In the genomic region with DNA sequence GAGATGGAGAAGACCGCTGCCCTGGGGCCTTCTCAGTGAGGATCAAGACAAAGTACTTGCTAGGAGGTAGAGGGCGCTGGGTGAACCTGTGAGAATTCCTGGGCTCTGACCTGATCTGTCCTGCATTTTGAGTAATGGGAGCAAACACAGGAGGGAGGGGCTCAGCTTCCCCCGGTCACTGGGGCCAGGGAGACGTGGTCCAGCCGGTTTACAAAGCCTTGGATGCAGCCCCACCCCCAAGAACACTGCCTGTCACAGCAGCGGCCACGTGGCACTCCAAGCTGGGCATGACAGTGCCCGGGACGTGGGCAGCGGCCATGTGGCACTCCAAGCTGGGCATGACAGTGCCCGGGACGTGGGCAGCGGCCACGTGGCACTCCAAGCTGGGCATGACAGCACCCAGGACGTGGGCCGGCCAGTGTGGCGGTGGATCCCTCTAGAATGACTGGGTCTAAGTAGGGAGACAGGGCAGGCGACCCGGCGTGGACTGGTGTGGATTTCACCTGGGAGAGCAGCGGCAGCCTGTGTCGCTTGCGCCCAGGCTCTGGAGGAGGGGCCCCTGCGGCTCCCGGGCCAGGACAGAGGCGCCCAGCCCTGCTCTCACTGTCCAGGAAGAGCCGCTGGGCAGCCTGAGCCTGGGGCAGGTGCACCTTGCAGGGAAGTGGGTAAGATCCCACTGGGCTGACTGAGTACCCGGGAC, we compare ENCODE assay signal across 1 cellular context.
TF ChIP-seq lines count a peak whose summit lies in the region.

No MANE protein-coding gene starts in this region.

TF ChIP-seq in HEK293, 187 proteins besides CTCF, POLR2A, EP300 and RAD21:
- TF ChIP-seq, protein P1, sequence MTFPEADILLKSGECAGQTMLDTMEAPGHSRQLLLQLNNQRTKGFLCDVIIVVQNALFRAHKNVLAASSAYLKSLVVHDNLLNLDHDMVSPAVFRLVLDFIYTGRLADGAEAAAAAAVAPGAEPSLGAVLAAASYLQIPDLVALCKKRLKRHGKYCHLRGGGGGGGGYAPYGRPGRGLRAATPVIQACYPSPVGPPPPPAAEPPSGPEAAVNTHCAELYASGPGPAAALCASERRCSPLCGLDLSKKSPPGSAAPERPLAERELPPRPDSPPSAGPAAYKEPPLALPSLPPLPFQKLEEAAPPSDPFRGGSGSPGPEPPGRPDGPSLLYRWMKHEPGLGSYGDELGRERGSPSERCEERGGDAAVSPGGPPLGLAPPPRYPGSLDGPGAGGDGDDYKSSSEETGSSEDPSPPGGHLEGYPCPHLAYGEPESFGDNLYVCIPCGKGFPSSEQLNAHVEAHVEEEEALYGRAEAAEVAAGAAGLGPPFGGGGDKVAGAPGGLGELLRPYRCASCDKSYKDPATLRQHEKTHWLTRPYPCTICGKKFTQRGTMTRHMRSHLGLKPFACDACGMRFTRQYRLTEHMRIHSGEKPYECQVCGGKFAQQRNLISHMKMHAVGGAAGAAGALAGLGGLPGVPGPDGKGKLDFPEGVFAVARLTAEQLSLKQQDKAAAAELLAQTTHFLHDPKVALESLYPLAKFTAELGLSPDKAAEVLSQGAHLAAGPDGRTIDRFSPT (tag by site-specific recombination; IDR thresholded peaks at IDR 0.05), result peak; percentile 78
- TF ChIP-seq, protein P2, sequence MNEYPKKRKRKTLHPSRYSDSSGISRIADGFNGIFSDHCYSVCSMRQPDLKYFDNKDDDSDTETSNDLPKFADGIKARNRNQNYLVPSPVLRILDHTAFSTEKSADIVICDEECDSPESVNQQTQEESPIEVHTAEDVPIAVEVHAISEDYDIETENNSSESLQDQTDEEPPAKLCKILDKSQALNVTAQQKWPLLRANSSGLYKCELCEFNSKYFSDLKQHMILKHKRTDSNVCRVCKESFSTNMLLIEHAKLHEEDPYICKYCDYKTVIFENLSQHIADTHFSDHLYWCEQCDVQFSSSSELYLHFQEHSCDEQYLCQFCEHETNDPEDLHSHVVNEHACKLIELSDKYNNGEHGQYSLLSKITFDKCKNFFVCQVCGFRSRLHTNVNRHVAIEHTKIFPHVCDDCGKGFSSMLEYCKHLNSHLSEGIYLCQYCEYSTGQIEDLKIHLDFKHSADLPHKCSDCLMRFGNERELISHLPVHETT (tag by site-specific recombination; IDR thresholded peaks at IDR 0.05), result no peak
- TF ChIP-seq, protein P3, sequence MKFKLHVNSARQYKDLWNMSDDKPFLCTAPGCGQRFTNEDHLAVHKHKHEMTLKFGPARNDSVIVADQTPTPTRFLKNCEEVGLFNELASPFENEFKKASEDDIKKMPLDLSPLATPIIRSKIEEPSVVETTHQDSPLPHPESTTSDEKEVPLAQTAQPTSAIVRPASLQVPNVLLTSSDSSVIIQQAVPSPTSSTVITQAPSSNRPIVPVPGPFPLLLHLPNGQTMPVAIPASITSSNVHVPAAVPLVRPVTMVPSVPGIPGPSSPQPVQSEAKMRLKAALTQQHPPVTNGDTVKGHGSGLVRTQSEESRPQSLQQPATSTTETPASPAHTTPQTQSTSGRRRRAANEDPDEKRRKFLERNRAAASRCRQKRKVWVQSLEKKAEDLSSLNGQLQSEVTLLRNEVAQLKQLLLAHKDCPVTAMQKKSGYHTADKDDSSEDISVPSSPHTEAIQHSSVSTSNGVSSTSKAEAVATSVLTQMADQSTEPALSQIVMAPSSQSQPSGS (tag by site-specific recombination; IDR thresholded peaks at IDR 0.05; ENCODE audit: low read depth), result no peak
- no peak for TF ChIP-seq ZNF266 (tag by site-specific recombination; IDR thresholded peaks at IDR 0.05; ENCODE audit: low read depth)
